8 cellular contexts compared by ENCODE assay signal in genomic region chr9:126499911-126500599, GRCh38.
A peak's percentile ranks its signal among the peaks of the same experiment; 100 is the strongest.
DNase-seq lines count a peak whose midpoint lies in the region; ATAC-seq, FAIRE-seq and TF ChIP-seq lines count a peak whose summit lies in the region.

No MANE protein-coding gene starts in this region.

- H3K36me3 ChIP-seq in HUES48 (ENCODE audit: control insufficient read depth, insufficient read depth, low read length), result no peaks in the 10 kb centered on the region
- H3K36me3 ChIP-seq in GM12878 (ENCODE audit: control insufficient read depth in 2 of 2, insufficient read depth in 2 of 2, low read length in 1 of 2), result no peaks in the 10 kb centered on the region
- H3K36me3 ChIP-seq in stomach, result peaks cover 12 to 24% (median 22%) of the 10 kb centered on the region in 4 donors

- DNase-seq in GM12878 (ENCODE audit: low read depth, low spot score), result no peak
- no peak for DNase-seq in stomach
- no peak for DNase-seq in immature natural killer cell
- DNase-seq in GM20000 (ENCODE audit: low spot score), result no peak
- no peak for DNase-seq in NCI-H187 treated with DMSO at 0.1 percent for 48 hours (lab: John Stamatoyannopoulos, UW)
- no peak for DNase-seq in NCI-H510A (lab: John Stamatoyannopoulos, UW)

- no peak overlapping the region for H3K27ac ChIP-seq in HUES48 (ENCODE audit: low read depth, low read length)
- no peak overlapping the region for H3K27ac ChIP-seq in GM12878 (ENCODE audit: control insufficient read depth, insufficient read depth)
- H3K27ac ChIP-seq in stomach, result peak overlapping the region in 4 of 5 donors; percentile 59 to 82 (median 64)

- CTCF ChIA-PET in GM12878 (lab: Yijun Ruan, JAX), result interaction anchor here (0.6 to 6.4 kb wide), 11 partner anchors 9 to 282 kb away, joined by 3 to 86 read pairs (median 4); no protein-coding TSS in a partner anchor

- no peak for ATAC-seq in GM12878

- H3K27me3 Mint-ChIP-seq in immature natural killer cell (ENCODE audit: low read depth in 3 of 3), result peaks cover 0 to 5% (median 3%) of the 10 kb centered on the region in 3 donors

- RAD21 ChIA-PET in GM12878 (lab: Charles Lee; ENCODE audit: unreplicated experiment), result interaction anchor here (0.6 to 1.9 kb wide), 2 partner anchors 58 kb away, joined by 3 to 15 read pairs; no protein-coding TSS in a partner anchor

- FAIRE-seq in GM12878 (lab: Jason Lieb, UNC), result no peak

- TF ChIP-seq RAD21 in GM12878 (IDR thresholded peaks at IDR 0.05; ENCODE audit: insufficient read depth, low read depth, low read length), result no peak

- H3K9me3 ChIP-seq in HUES48 (ENCODE audit: control insufficient read depth, insufficient read depth, low read length), result no peaks in the 10 kb centered on the region
- no peaks in the 10 kb centered on the region for H3K9me3 ChIP-seq in GM12878 (replicated peaks; ENCODE audit: control insufficient read depth, insufficient read depth, low read length)
- no peaks in the 10 kb centered on the region for H3K9me3 ChIP-seq in iPS-18c (ENCODE audit: control insufficient read depth, insufficient read depth, low read length)
- no peaks in the 10 kb centered on the region for H3K9me3 ChIP-seq in stomach

- H3K9me3 Mint-ChIP-seq in immature natural killer cell, result no peaks in the 10 kb centered on the region

- intact Hi-C loops in GM12878 (cut with micrococcal nuclease; ENCODE audit: unreplicated experiment), result loop anchor here (1.0 to 10.0 kb wide), 2 partner anchors 58 to 355 kb away; no protein-coding TSS in a partner anchor
- intact Hi-C loops in stomach (cut with DNase I; ENCODE audit: low total_unique reads), result loop anchor here (5.0 to 10.0 kb wide), 2 partner anchors 57 to 195 kb away; no protein-coding TSS in a partner anchor

- no TSS peak for BruUV-seq in GM12878 (replicated peaks; lab: Mats Ljungman, UMichigan)

- no peak for TF ChIP-seq EP300 in GM12878 (IDR thresholded peaks at IDR 0.05; ENCODE audit: borderline replicate concordance in 1 of 2, control insufficient read depth in 1 of 2, low read depth in 2 of 2, low read length in 2 of 2)
- TF ChIP-seq EP300 in stomach (IDR thresholded peaks at IDR 0.05), result no peak

- in situ Hi-C loops in GM12878 (cut with MboI), result loop anchor here (5.0 kb wide), 1 partner anchor 57 kb away; no protein-coding TSS in a partner anchor

- no peak overlapping the region for H3K27ac Mint-ChIP-seq in immature natural killer cell

- WGBS in GM12878 (ENCODE audit: insufficient coverage, insufficient replicate concordance, low lambda C conversion rate, missing lambda C conversion rate), result 43% methylated on average over 19 of the region's 20 CpGs
- 25 to 41% (median 31%) methylated on average over 16 to 20 of the region's 20 CpGs for WGBS in stomach, 5 donors

- peaks cover 0 to 8% of the 10 kb centered on the region in 2 donors for H3K4me1 Mint-ChIP-seq in immature natural killer cell

- SMC1A ChIA-PET in GM12878 (lab: Charles Lee; ENCODE audit: uncharacterized antibody, unreplicated experiment), result interaction anchor here (1.0 to 1.7 kb wide), 2 partner anchors 9 to 58 kb away, joined by 5 to 6 read pairs; no protein-coding TSS in a partner anchor

- peaks cover 7% of the 10 kb centered on the region for H3K27me3 ChIP-seq in HUES48 (ENCODE audit: control insufficient read depth, insufficient read depth, low read length)
- peaks cover 1 to 5% of the 10 kb centered on the region in 2 experiments; a peak in 3 of 4 replicates for H3K27me3 ChIP-seq in GM12878 (replicated peaks in 1 of 2; ENCODE audit: control insufficient read depth in 2 of 2, insufficient read depth in 2 of 2, low read length in 1 of 2)
- peaks cover 0 to 12% (median 0%) of the 10 kb centered on the region in 3 donors for H3K27me3 ChIP-seq in stomach

- H2AFZ ChIP-seq in GM12878 (ENCODE audit: control insufficient read depth, low read depth, low read length), result no peak overlapping the region

- no peaks in the 10 kb centered on the region for H3K36me3 Mint-ChIP-seq in immature natural killer cell

- H3K4me3 ChIP-seq in HUES48 (ENCODE audit: low read depth, low read length) (peak overlapping the region; percentile 67), GM12878 (no peak overlapping the region), iPS-18c (ENCODE audit: insufficient read depth, low read depth, low read length) (peak overlapping the region; percentile 57), stomach (peak overlapping the region; percentile 41 to 51 (median 44))

- H3K4me2 ChIP-seq in GM12878 (ENCODE audit: control insufficient read depth, insufficient read depth), result peak overlapping the region; percentile 15; the same call in 1 of the 2 replicates

- TF ChIP-seq POLR2A in GM12878 (IDR thresholded peaks at IDR 0.05; ENCODE audit: low read depth, low read length) (no peak), stomach (IDR thresholded peaks at IDR 0.05) (no peak)

- POLR2A ChIA-PET in GM12878 (lab: Charles Lee), result no interaction called here

- H3K4me1 ChIP-seq in HUES48 (ENCODE audit: control insufficient read depth, insufficient read depth, low read length) (peaks cover 10% of the 10 kb centered on the region), GM12878 (ENCODE audit: control insufficient read depth, insufficient read depth, low read length) (no peaks in the 10 kb centered on the region), stomach (peaks cover 25 to 45% (median 41%) of the 10 kb centered on the region in 4 donors)

- H3K79me2 ChIP-seq in GM12878 (ENCODE audit: control insufficient read depth, insufficient read depth, low read length), result no peaks in the 10 kb centered on the region

- H4K20me1 ChIP-seq in GM12878 (ENCODE audit: control insufficient read depth, insufficient read depth), result peaks cover 4% of the 10 kb centered on the region; the same call in 1 of the 2 replicates

- H3K9ac ChIP-seq in HUES48 (ENCODE audit: low read depth, low read length) (no peak overlapping the region), GM12878 (ENCODE audit: control insufficient read depth, insufficient read depth, low read length) (no peak overlapping the region)

- peak overlapping the region in 1 of 5 donors; percentile 39 for H3K4me3 Mint-ChIP-seq in immature natural killer cell

- no peak for TF ChIP-seq CTCF in GM12878 (IDR thresholded peaks at IDR 0.05 in 2 of 3, conservative IDR thresholded peaks at IDR 0.05 in 1 of 3; ENCODE audit: control insufficient read depth in 2 of 3, extremely low read depth in 1 of 3, insufficient read depth in 1 of 3, low read depth in 3 of 3, low read length in 3 of 3)
- no peak for TF ChIP-seq CTCF in stomach (IDR thresholded peaks at IDR 0.05)
- no peak for TF ChIP-seq CTCF in GM20000 (IDR thresholded peaks at IDR 0.05; ENCODE audit: extremely low read depth, missing control alignments)

TF ChIP-seq in GM12878, 131 proteins besides CTCF, POLR2A, EP300 and RAD21 (continues in another document):
- TF ChIP-seq MTA2 (IDR thresholded peaks at IDR 0.05; ENCODE audit: low read depth) (no peak), IRF3 (IDR thresholded peaks at IDR 0.05) (no peak), YBX1 (IDR thresholded peaks at IDR 0.05) (no peak), ZNF622 (IDR thresholded peaks at IDR 0.05) (no peak), NR2C2 (IDR thresholded peaks at IDR 0.05; ENCODE audit: borderline replicate concordance, control insufficient read depth, insufficient read length, low read depth) (no peak), MTA3 (IDR thresholded peaks at IDR 0.05; ENCODE audit: borderline replicate concordance, low read length) (no peak), IRF5 (IDR thresholded peaks at IDR 0.05; ENCODE audit: borderline replicate concordance) (no peak), STAT1 (conservative IDR thresholded peaks at IDR 0.05) (no peak), ZNF274 (IDR thresholded peaks at IDR 0.05; ENCODE audit: insufficient read depth, insufficient read length) (no peak), YY1 (IDR thresholded peaks at IDR 0.05; ENCODE audit: low read depth, low read length) (no peak)

Comparison
In these comparisons a context has a peak if more than half of its experiments do, and no peak if none do; other contexts are left out.
1. H3K27ac ChIP-seq: peak in stomach (4 of 5); none in HUES48 (single experiment) and GM12878 (single experiment).